8 cellular contexts compared by ENCODE assay signal in the genomic region with DNA sequence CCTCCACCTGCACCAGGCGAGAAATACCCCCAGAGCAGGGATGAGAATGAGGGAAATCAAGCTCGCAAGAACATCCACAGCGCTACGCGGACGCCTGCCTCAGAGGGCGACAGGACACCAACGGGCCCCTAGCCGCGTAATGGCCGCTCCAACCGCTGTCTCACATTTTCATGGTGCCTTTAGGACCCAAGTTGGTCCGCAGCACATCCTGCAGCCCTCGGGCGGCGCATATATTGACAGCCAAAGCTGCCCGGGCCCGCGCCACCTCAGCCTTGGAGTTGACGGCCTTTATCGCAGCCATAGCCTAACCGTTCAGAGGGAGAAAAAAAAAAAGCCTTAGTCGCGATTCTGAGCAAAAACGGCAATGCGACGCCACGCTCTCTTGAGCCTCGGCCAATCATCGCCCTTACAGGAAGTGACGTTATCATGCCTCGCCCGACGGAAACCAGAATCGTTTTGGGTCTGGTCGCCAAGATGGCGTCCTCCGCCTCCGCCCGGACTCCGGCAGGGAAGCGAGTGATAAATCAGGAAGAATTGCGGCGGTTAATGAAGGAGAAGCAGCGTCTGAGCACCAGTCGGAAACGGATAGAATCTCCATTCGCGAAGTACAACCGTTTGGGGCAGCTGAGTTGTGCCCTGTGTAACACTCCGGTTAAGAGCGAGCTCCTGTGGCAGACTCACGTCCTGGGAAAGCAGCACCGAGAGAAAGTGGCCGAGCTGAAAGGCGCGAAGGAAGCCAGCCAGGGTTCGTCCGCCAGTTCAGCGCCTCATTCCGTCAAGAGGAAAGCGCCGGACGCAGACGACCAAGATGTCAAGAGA. TPM values are rescaled to one million over a fixed set of nuclear protein-coding genes. Genes with fewer than 3 reads are reported as not detected.
DNase-seq lines count a peak whose midpoint lies in the region; ATAC-seq and TF ChIP-seq lines count a peak whose summit lies in the region.

A gene with protein sequence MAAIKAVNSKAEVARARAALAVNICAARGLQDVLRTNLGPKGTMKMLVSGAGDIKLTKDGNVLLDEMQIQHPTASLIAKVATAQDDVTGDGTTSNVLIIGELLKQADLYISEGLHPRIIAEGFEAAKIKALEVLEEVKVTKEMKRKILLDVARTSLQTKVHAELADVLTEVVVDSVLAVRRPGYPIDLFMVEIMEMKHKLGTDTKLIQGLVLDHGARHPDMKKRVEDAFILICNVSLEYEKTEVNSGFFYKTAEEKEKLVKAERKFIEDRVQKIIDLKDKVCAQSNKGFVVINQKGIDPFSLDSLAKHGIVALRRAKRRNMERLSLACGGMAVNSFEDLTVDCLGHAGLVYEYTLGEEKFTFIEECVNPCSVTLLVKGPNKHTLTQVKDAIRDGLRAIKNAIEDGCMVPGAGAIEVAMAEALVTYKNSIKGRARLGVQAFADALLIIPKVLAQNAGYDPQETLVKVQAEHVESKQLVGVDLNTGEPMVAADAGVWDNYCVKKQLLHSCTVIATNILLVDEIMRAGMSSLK (minus strand): TSS at position 368 of the 819 bp plus-strand sequence. CDS start 67 bp downstream, at position 301.
A gene with protein sequence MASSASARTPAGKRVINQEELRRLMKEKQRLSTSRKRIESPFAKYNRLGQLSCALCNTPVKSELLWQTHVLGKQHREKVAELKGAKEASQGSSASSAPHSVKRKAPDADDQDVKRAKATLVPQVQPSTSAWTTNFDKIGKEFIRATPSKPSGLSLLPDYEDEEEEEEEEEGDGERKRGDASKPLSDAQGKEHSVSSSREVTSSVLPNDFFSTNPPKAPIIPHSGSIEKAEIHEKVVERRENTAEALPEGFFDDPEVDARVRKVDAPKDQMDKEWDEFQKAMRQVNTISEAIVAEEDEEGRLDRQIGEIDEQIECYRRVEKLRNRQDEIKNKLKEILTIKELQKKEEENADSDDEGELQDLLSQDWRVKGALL (plus strand): TSS at position 448 of the 819 bp plus-strand sequence. CDS start 27 bp downstream, at position 475.

- peak; percentile 90 for ATAC-seq in GM21529 (IDR thresholded peaks at IDR 0.05; ENCODE audit: unreplicated experiment)

- H3K4me1 Mint-ChIP-seq in IgD-negative memory B cell, result peaks cover 11 to 20% (median 19%) of the 10 kb centered on the region in 3 donors

- peak; percentile 98 for TF ChIP-seq POLR2A in erythroblast (IDR thresholded peaks at IDR 0.05; ENCODE audit: low read length)

- H3K4me3 Mint-ChIP-seq in IgD-negative memory B cell, result peak within 1 kb of the TSS; percentile 94 to 100 (median 100)

- H3K9me3 Mint-ChIP-seq in IgD-negative memory B cell, result peaks cover 0 to 5% (median 5%) of the 10 kb centered on the region in 3 donors

- H3K27me3 Mint-ChIP-seq in IgD-negative memory B cell, result peaks cover 6% of the 10 kb centered on the region

- peaks cover 6% of the 10 kb centered on the region for H3K36me3 Mint-ChIP-seq in IgD-negative memory B cell

- DNase-seq in DMS114 treated with DMSO at 0.1 percent for 48 hours (lab: John Stamatoyannopoulos, UW; ENCODE audit: unreplicated experiment) (peak; percentile 91), OCI-M1 (lab: John Stamatoyannopoulos, UW) (peak; percentile 96), erythroblast (lab: John Stamatoyannopoulos, UW) (peak; percentile 97), mucosa of gallbladder (ENCODE audit: low spot score) (peak; percentile 96)
- DNase-seq in activated T-cell treated with anti-CD3 and anti-CD28 coated beads, Interleukin-2, amount 50 U/mL, for 1 hour, result peak; percentile 86
- DNase-seq in stimulated activated CD8-positive, alpha-beta memory T cell treated with anti-CD3 and anti-CD28 coated beads, Interleukin-4, amount 100 ng/mL, for 24 hours (ENCODE audit: low read depth), result peak; percentile 78

- peak within 1 kb of the TSS; percentile 88 to 99 (median 99) for H3K27ac Mint-ChIP-seq in IgD-negative memory B cell

RNA-seq across cellular contexts. Expression of the first gene that starts in this region (rescaled TPM):
- polyA plus RNA-seq in IgD-negative memory B cell, result 2.8 TPM
- 1.2 TPM for total RNA-seq in mucosa of gallbladder

RNA-seq across cellular contexts. Expression of the second gene that starts in this region (rescaled TPM):
- 22.7 TPM for polyA plus RNA-seq in IgD-negative memory B cell
- 12.0 TPM for total RNA-seq in mucosa of gallbladder

Comparison
In these comparisons a context has a peak if more than half of its experiments do, and no peak if none do; other contexts are left out.
1. Peak in every context shown above with its lines: DNase-seq and ATAC-seq.